ENCODE assay signal across 1 cellular context in the genomic region with DNA sequence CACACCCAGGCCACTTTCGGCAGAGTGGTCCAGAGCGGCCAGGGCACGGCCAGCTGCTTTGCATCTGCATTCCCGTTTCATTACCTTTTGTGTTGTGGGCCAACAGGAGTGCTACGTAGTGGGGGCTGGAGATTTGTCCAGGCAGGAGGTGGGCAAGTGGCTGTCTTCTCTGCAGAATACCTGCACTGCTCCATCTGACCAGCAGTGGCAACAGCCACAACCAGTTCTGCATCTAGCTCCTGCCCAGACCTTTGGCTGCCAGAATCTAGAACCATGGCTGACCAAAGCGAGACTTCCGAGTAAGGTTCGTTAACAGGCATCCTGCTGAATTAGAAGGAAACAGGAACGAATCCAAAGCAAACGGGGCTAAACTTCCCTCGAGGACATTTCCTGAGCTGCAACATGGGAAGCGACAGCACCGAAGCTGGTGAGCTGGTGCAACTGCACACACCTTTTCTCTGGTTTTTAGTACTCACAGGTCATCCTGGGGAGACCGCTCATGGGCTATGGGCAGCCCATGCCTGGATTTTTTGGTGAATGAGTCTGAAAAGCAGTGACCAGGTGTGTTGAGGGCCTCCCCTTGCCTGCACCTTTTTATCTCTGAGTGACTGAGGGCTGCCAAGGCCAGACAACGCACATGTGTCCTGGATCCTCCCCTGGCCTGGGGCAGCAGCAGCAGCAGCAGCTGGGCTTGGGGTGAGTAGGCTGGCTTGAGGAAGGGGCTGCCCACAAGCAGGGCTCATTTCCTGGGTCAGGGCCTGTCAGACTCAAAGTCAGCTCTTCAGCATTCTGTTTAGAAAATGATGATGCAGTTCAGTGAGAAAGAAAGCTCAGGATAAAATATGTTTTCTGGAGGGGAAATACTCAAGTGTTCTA.
A peak's percentile ranks its signal among the peaks of the same experiment; 100 is the strongest.
TF ChIP-seq lines count a peak whose summit lies in the region.

No MANE protein-coding gene starts in this region.

TF ChIP-seq in HepG2, 621 proteins besides CTCF, POLR2A, EP300 and RAD21:
- TF ChIP-seq SALL1 (CRISPR knock-in tag; IDR thresholded peaks at IDR 0.05): peak; percentile 24; the same call in 1 of the 2 replicates
- TF ChIP-seq ZNF251 (CRISPR knock-in tag; IDR thresholded peaks at IDR 0.05): no peak
- no peak for TF ChIP-seq ZNF3 (CRISPR knock-in tag; IDR thresholded peaks at IDR 0.05)
- 0 out of 2 replicates have a peak, but pooled peaks have one; percentile 53 for TF ChIP-seq ZNF253 (CRISPR knock-in tag; IDR thresholded peaks at IDR 0.05; ENCODE audit: borderline replicate concordance)
- peak; percentile 12; the same call in 1 of the 2 replicates for TF ChIP-seq STAG1 (CRISPR knock-in tag; IDR thresholded peaks at IDR 0.05)
- 0 out of 2 replicates have a peak, but pooled peaks have one; percentile 46 for TF ChIP-seq NRL (CRISPR knock-in tag; IDR thresholded peaks at IDR 0.05; ENCODE audit: borderline replicate concordance)
- TF ChIP-seq FOXC1 (CRISPR knock-in tag; IDR thresholded peaks at IDR 0.05; ENCODE audit: borderline replicate concordance): peak; percentile 45; the same call in 1 of the 2 replicates
- TF ChIP-seq HOXA3 (CRISPR knock-in tag; IDR thresholded peaks at IDR 0.05): 0 out of 2 replicates have a peak, but pooled peaks have one; percentile 13
- no peak for TF ChIP-seq LCORL (IDR thresholded peaks at IDR 0.05)
- 0 out of 2 replicates have a peak, but pooled peaks have one; percentile 17 for TF ChIP-seq LCORL (CRISPR knock-in tag; IDR thresholded peaks at IDR 0.05)
- TF ChIP-seq HNF4A (CRISPR knock-in tag; IDR thresholded peaks at IDR 0.05): 0 out of 2 replicates have a peak, but pooled peaks have one; percentile 10
- TF ChIP-seq ZNF230 (CRISPR knock-in tag; IDR thresholded peaks at IDR 0.05): 0 out of 2 replicates have a peak, but pooled peaks have one; percentile 29
- TF ChIP-seq, protein P1, sequence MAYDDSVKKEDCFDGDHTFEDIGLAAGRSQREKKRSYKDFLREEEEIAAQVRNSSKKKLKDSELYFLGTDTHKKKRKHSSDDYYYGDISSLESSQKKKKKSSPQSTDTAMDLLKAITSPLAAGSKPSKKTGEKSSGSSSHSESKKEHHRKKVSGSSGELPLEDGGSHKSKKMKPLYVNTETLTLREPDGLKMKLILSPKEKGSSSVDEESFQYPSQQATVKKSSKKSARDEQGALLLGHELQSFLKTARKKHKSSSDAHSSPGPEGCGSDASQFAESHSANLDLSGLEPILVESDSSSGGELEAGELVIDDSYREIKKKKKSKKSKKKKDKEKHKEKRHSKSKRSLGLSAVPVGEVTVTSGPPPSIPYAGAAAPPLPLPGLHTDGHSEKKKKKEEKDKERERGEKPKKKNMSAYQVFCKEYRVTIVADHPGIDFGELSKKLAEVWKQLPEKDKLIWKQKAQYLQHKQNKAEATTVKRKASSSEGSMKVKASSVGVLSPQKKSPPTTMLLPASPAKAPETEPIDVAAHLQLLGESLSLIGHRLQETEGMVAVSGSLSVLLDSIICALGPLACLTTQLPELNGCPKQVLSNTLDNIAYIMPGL (CRISPR knock-in tag; IDR thresholded peaks at IDR 0.05; ENCODE audit: borderline replicate concordance in 1 of 2, low read depth in 1 of 2): peak in 1 of 2 experiments; percentile 17; a peak in 1 of 4 replicates
- no peak for TF ChIP-seq IRX3 (CRISPR knock-in tag; IDR thresholded peaks at IDR 0.05; ENCODE audit: borderline replicate concordance, low read depth)
- no peak for TF ChIP-seq ZNF567 (CRISPR knock-in tag; IDR thresholded peaks at IDR 0.05; ENCODE audit: borderline replicate concordance)
- TF ChIP-seq, protein P2, sequence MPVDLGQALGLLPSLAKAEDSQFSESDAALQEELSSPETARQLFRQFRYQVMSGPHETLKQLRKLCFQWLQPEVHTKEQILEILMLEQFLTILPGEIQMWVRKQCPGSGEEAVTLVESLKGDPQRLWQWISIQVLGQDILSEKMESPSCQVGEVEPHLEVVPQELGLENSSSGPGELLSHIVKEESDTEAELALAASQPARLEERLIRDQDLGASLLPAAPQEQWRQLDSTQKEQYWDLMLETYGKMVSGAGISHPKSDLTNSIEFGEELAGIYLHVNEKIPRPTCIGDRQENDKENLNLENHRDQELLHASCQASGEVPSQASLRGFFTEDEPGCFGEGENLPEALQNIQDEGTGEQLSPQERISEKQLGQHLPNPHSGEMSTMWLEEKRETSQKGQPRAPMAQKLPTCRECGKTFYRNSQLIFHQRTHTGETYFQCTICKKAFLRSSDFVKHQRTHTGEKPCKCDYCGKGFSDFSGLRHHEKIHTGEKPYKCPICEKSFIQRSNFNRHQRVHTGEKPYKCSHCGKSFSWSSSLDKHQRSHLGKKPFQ (CRISPR knock-in tag; IDR thresholded peaks at IDR 0.05; ENCODE audit: insufficient replicate concordance): no peak
- TF ChIP-seq, protein P3, sequence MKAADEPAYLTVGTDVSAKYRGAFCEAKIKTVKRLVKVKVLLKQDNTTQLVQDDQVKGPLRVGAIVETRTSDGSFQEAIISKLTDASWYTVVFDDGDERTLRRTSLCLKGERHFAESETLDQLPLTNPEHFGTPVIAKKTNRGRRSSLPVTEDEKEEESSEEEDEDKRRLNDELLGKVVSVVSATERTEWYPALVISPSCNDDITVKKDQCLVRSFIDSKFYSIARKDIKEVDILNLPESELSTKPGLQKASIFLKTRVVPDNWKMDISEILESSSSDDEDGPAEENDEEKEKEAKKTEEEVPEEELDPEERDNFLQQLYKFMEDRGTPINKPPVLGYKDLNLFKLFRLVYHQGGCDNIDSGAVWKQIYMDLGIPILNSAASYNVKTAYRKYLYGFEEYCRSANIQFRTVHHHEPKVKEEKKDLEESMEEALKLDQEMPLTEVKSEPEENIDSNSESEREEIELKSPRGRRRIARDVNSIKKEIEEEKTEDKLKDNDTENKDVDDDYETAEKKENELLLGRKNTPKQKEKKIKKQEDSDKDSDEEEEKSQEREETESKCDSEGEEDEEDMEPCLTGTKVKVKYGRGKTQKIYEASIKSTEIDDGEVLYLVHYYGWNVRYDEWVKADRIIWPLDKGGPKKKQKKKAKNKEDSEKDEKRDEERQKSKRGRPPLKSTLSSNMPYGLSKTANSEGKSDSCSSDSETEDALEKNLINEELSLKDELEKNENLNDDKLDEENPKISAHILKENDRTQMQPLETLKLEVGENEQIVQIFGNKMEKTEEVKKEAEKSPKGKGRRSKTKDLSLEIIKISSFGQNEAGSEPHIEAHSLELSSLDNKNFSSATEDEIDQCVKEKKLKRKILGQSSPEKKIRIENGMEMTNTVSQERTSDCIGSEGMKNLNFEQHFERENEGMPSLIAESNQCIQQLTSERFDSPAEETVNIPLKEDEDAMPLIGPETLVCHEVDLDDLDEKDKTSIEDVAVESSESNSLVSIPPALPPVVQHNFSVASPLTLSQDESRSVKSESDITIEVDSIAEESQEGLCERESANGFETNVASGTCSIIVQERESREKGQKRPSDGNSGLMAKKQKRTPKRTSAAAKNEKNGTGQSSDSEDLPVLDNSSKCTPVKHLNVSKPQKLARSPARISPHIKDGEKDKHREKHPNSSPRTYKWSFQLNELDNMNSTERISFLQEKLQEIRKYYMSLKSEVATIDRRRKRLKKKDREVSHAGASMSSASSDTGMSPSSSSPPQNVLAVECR (CRISPR knock-in tag; IDR thresholded peaks at IDR 0.05; ENCODE audit: borderline replicate concordance): peak; percentile 29; the same call in 1 of the 2 replicates
- no peak for TF ChIP-seq SETDB1 (CRISPR knock-in tag; IDR thresholded peaks at IDR 0.05; ENCODE audit: borderline replicate concordance)
- TF ChIP-seq ZMYM4 (CRISPR knock-in tag; IDR thresholded peaks at IDR 0.05): peak; percentile 35; the same call in 1 of the 2 replicates
- TF ChIP-seq XRCC5 (optimal IDR thresholded peaks at IDR 0.05; ENCODE audit: low read length): peak; percentile 65
- TF ChIP-seq, protein P4, sequence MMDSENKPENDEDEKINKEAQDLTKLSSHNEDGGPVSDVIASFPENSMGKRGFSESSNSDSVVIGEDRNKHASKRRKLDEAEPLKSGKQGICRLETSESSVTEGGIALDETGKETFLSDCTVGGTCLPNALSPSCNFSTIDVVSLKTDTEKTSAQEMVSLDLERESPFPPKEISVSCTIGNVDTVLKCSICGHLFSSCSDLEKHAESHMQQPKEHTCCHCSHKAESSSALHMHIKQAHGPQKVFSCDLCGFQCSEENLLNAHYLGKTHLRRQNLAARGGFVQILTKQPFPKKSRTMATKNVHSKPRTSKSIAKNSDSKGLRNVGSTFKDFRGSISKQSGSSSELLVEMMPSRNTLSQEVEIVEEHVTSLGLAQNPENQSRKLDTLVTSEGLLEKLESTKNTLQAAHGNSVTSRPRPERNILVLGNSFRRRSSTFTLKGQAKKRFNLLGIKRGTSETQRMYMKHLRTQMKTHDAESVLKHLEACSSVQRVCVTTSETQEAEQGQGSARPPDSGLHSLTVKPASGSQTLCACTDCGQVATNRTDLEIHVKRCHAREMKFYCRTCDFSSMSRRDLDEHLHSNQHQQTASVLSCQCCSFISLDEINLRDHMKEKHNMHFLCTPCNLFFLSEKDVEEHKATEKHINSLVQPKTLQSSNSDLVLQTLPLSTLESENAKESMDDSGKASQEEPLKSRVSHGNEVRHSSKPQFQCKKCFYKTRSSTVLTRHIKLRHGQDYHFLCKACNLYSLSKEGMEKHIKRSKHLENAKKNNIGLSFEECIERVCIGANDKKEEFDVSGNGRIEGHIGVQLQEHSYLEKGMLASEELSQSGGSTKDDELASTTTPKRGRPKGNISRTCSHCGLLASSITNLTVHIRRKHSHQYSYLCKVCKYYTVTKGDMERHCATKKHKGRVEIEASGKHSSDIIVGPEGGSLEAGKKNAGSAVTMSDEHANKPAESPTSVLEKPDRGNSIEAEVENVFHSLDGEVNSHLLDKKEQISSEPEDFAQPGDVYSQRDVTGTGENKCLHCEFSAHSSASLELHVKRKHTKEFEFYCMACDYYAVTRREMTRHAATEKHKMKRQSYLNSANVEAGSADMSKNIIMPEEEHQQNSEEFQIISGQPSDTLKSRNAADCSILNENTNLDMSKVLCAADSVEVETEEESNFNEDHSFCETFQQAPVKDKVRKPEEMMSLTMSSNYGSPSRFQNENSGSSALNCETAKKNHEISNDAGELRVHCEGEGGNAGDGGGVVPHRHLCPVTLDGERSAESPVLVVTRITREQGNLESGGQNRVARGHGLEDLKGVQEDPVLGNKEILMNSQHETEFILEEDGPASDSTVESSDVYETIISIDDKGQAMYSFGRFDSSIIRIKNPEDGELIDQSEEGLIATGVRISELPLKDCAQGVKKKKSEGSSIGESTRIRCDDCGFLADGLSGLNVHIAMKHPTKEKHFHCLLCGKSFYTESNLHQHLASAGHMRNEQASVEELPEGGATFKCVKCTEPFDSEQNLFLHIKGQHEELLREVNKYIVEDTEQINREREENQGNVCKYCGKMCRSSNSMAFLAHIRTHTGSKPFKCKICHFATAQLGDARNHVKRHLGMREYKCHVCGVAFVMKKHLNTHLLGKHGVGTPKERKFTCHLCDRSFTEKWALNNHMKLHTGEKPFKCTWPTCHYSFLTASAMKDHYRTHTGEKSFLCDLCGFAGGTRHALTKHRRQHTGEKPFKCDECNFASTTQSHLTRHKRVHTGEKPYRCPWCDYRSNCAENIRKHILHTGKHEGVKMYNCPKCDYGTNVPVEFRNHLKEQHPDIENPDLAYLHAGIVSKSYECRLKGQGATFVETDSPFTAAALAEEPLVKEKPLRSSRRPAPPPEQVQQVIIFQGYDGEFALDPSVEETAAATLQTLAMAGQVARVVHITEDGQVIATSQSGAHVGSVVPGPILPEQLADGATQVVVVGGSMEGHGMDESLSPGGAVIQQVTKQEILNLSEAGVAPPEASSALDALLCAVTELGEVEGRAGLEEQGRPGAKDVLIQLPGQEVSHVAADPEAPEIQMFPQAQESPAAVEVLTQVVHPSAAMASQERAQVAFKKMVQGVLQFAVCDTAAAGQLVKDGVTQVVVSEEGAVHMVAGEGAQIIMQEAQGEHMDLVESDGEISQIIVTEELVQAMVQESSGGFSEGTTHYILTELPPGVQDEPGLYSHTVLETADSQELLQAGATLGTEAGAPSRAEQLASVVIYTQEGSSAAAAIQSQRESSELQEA (CRISPR knock-in tag; IDR thresholded peaks at IDR 0.05; ENCODE audit: not compliant biosample characterization): no peak
- no peak for TF ChIP-seq IKZF1 (IDR thresholded peaks at IDR 0.05)
